Comparison of ENCODE assay signal across 24 cellular contexts in genomic region chr1:28027238-28027637, GRCh38.
DNase-seq lines count a peak whose midpoint lies in the region; ATAC-seq and TF ChIP-seq lines count a peak whose summit lies in the region.
"Had no signal": no experiment of that assay in that cellular context is flagged by ENCODE, and none has a peak within 500 bp of the region (broad histone marks: within the 10 kb centered on the region; RNA-seq: fewer than 3 reads in every experiment).

No MANE protein-coding gene starts in this region.

- H3K9me2 ChIP-seq in GM23338 (ENCODE audit: insufficient read depth) = no peaks in the 10 kb centered on the region
- H3K9me2 ChIP-seq: SK-N-SH had no signal

- no peaks in the 10 kb centered on the region; the same call in 1 of the 2 replicates for H3K79me2 ChIP-seq in GM23338 (replicated peaks; ENCODE audit: insufficient read depth)

- H3K36me3 ChIP-seq in GM23338 (ENCODE audit: insufficient read depth) = no peaks in the 10 kb centered on the region

- H3K4me1 ChIP-seq in GM23338 (ENCODE audit: insufficient read depth) = no peaks in the 10 kb centered on the region

- H2AFZ ChIP-seq in GM23338 = no peak overlapping the region
- H2AFZ ChIP-seq: PC-9 had no signal

- no peak overlapping the region for H3K27ac Mint-ChIP-seq in GM23338
- H3K27ac Mint-ChIP-seq in activated T-helper 17 cell treated with anti-CD3 and anti-CD28 coated beads, Interleukin-2, amount 50 U/mL, for 72 hours = peak overlapping the region; percentile 65
- H3K27ac Mint-ChIP-seq in memory B cell = peak overlapping the region; percentile 47

- ATAC-seq in GM23338 (no peak), memory B cell (ENCODE audit: low read depth) (no peak), HG02840 (IDR thresholded peaks at IDR 0.05; ENCODE audit: low FRiP score, unreplicated experiment) (no peak), GM21786 (IDR thresholded peaks at IDR 0.05; ENCODE audit: unreplicated experiment) (no peak)
- no peak for ATAC-seq in activated T-helper 17 cell treated with anti-CD3 and anti-CD28 coated beads, Interleukin-2, amount 50 U/mL, for 72 hours (replicated peaks)

- H3K4me1 Mint-ChIP-seq in GM23338 (no peaks in the 10 kb centered on the region), memory B cell (no peaks in the 10 kb centered on the region)
- H3K4me1 Mint-ChIP-seq in activated T-helper 17 cell treated with anti-CD3 and anti-CD28 coated beads, Interleukin-2, amount 50 U/mL, for 72 hours = no peaks in the 10 kb centered on the region

- no peak for TF ChIP-seq CTCF in GM23338 (conservative IDR thresholded peaks at IDR 0.05; ENCODE audit: low read depth in 2 of 2)

- H3K4me2 ChIP-seq in GM23338 = no peak overlapping the region
- H3K4me2 ChIP-seq: PC-9, SK-N-SH had no signal

- H3K4me3 Mint-ChIP-seq in GM23338 (no peak overlapping the region), memory B cell (no peak overlapping the region)
- H3K4me3 Mint-ChIP-seq in activated T-helper 17 cell treated with anti-CD3 and anti-CD28 coated beads, Interleukin-2, amount 50 U/mL, for 72 hours = no peak overlapping the region

- DNase-seq in NCI-H82 (lab: John Stamatoyannopoulos, UW) (peak; percentile 24), NCI-H82 treated with DMSO at 0.1 percent for 48 hours (lab: John Stamatoyannopoulos, UW; ENCODE audit: unreplicated experiment) (no peak), GM23338 (ENCODE audit: low spot score) (no peak), memory B cell (ENCODE audit: low spot score in 2 of 2) (no peak), kidney glomerular epithelial cell (lab: John Stamatoyannopoulos, UW) (no peak)
- DNase-seq: 8988T, AML-193, C1 segment of cervical spinal cord, DMS53, GDM1, H7, KBM-7, NCI-H1092 treated with DMSO at 0.1 percent for 48 hours, NCI-H146, NCI-H2029 treated with DMSO at 0.1 percent for 48 hours, NCI-H2171 treated with DMSO at 0.1 percent for 48 hours, NCI-H446, NCI-H526, PC-9, SIG-M5, SK-N-SH had no signal

- no peaks in the 10 kb centered on the region for H3F3A ChIP-seq in GM23338 (replicated peaks; ENCODE audit: low read depth)

- H3K27ac ChIP-seq in GM23338 (ENCODE audit: low read depth) = 0 out of 2 replicates have a peak overlapping the region, but pooled peaks have one; percentile 53
- H3K27ac ChIP-seq: PC-9 had no signal

- peaks cover 2% of the 10 kb centered on the region; the same call in 1 of the 2 replicates for H4K20me1 ChIP-seq in GM23338 (replicated peaks; ENCODE audit: insufficient read depth)

- H3K27me3 Mint-ChIP-seq in GM23338 (ENCODE audit: insufficient read depth, low read depth, poor library complexity) = no peaks in the 10 kb centered on the region
- no peaks in the 10 kb centered on the region for H3K27me3 Mint-ChIP-seq in activated T-helper 17 cell treated with anti-CD3 and anti-CD28 coated beads, Interleukin-2, amount 50 U/mL, for 72 hours
- H3K27me3 Mint-ChIP-seq in memory B cell = no peaks in the 10 kb centered on the region

- no peaks in the 10 kb centered on the region for H3K27me3 ChIP-seq in GM23338 (ENCODE audit: insufficient read depth)

- H3K9me3 Mint-ChIP-seq in GM23338 (no peaks in the 10 kb centered on the region), memory B cell (no peaks in the 10 kb centered on the region)
- H3K9me3 Mint-ChIP-seq in activated T-helper 17 cell treated with anti-CD3 and anti-CD28 coated beads, Interleukin-2, amount 50 U/mL, for 72 hours = no peaks in the 10 kb centered on the region

- H3K4me3 ChIP-seq in GM23338 = no peak overlapping the region
- H3K4me3 ChIP-seq: PC-9 had no signal

- H3K36me3 Mint-ChIP-seq in GM23338 (ENCODE audit: low read depth) = no peaks in the 10 kb centered on the region
- H3K36me3 Mint-ChIP-seq in activated T-helper 17 cell treated with anti-CD3 and anti-CD28 coated beads, Interleukin-2, amount 50 U/mL, for 72 hours (ENCODE audit: low read depth) = peaks cover 56% of the 10 kb centered on the region
- H3K36me3 Mint-ChIP-seq in memory B cell = peaks cover 4% of the 10 kb centered on the region

TF ChIP-seq in GM23338, 12 proteins besides CTCF, POLR2A, EP300 and RAD21 (continues in another document):
- TF ChIP-seq EZH2phosphoT487 (IDR thresholded peaks at IDR 0.05; ENCODE audit: unreplicated experiment) (no peak), POLR2AphosphoS5 (IDR thresholded peaks at IDR 0.05; ENCODE audit: low read depth) (no peak), REST (IDR thresholded peaks at IDR 0.05; ENCODE audit: unreplicated experiment) (no peak), EZH2 (IDR thresholded peaks at IDR 0.05; ENCODE audit: low read depth, unreplicated experiment) (no peak), NANOG (IDR thresholded peaks at IDR 0.05; ENCODE audit: borderline replicate concordance) (no peak), STAT1 (IDR thresholded peaks at IDR 0.05; ENCODE audit: unreplicated experiment) (no peak), JUNB (IDR thresholded peaks at IDR 0.05; ENCODE audit: unreplicated experiment) (no peak)
